1 cellular context compared by ENCODE assay signal in genomic region chr18:13179566-13180113, GRCh38.
TF ChIP-seq lines count a peak whose summit lies in the region.

No MANE protein-coding gene starts in this region.

TF ChIP-seq in HepG2, 621 proteins besides CTCF, POLR2A, EP300 and RAD21 (continued from another document and continues in another):
- TF ChIP-seq, protein P1, sequence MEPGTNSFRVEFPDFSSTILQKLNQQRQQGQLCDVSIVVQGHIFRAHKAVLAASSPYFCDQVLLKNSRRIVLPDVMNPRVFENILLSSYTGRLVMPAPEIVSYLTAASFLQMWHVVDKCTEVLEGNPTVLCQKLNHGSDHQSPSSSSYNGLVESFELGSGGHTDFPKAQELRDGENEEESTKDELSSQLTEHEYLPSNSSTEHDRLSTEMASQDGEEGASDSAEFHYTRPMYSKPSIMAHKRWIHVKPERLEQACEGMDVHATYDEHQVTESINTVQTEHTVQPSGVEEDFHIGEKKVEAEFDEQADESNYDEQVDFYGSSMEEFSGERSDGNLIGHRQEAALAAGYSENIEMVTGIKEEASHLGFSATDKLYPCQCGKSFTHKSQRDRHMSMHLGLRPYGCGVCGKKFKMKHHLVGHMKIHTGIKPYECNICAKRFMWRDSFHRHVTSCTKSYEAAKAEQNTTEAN (CRISPR knock-in tag; conservative IDR thresholded peaks at IDR 0.05), result peak; percentile 88
- TF ChIP-seq NCOR1 (IDR thresholded peaks at IDR 0.05; ENCODE audit: borderline replicate concordance, low read length) (peak; percentile 92), ZNF121 (CRISPR knock-in tag; IDR thresholded peaks at IDR 0.05) (peak; percentile 79), SIN3A (IDR thresholded peaks at IDR 0.05; ENCODE audit: borderline replicate concordance, low read depth, low read length) (no peak), ZNF326 (CRISPR knock-in tag; IDR thresholded peaks at IDR 0.05; ENCODE audit: borderline replicate concordance) (no peak), CREB1 (IDR thresholded peaks at IDR 0.05) (0 out of 2 replicates have a peak, but pooled peaks have one; percentile 17), CREB1 (CRISPR knock-in tag; IDR thresholded peaks at IDR 0.05) (peak; percentile 82), HNF1B (CRISPR knock-in tag; IDR thresholded peaks at IDR 0.05) (peak; percentile 86), SOX5 (CRISPR knock-in tag; IDR thresholded peaks at IDR 0.05; ENCODE audit: borderline replicate concordance) (peak; percentile 76; the same call in 1 of the 2 replicates), ZNF205 (CRISPR knock-in tag; IDR thresholded peaks at IDR 0.05) (peak; percentile 57; the same call in 1 of the 2 replicates), PLSCR1 (CRISPR knock-in tag; IDR thresholded peaks at IDR 0.05; ENCODE audit: borderline replicate concordance) (no peak), ZNF589 (CRISPR knock-in tag; conservative IDR thresholded peaks at IDR 0.05) (peak; percentile 74; the same call in 1 of the 2 replicates), SNRNP70 (IDR thresholded peaks at IDR 0.05; ENCODE audit: low read depth, low read length) (no peak), KLF11 (CRISPR knock-in tag; IDR thresholded peaks at IDR 0.05) (peak; percentile 72; the same call in 1 of the 2 replicates), ZNF451 (CRISPR knock-in tag; IDR thresholded peaks at IDR 0.05) (peak; percentile 78), CENPX (CRISPR knock-in tag; IDR thresholded peaks at IDR 0.05) (no peak), ZNF773 (CRISPR knock-in tag; IDR thresholded peaks at IDR 0.05; ENCODE audit: borderline replicate concordance) (0 out of 2 replicates have a peak, but pooled peaks have one; percentile 57), ELF1 (CRISPR knock-in tag; IDR thresholded peaks at IDR 0.05) (no peak; the same call in 1 of the 2 replicates), PHF8 (CRISPR knock-in tag; IDR thresholded peaks at IDR 0.05) (peak; percentile 24; the same call in 1 of the 2 replicates), ZNF552 (CRISPR knock-in tag; IDR thresholded peaks at IDR 0.05; ENCODE audit: borderline replicate concordance) (no peak), ZNF431 (CRISPR knock-in tag; IDR thresholded peaks at IDR 0.05; ENCODE audit: borderline replicate concordance, low read depth) (peak; percentile 95), ZNF230 (CRISPR knock-in tag; IDR thresholded peaks at IDR 0.05) (no peak), ZFYVE20 (CRISPR knock-in tag; IDR thresholded peaks at IDR 0.05; ENCODE audit: borderline replicate concordance, low read depth) (no peak), PAF1 (CRISPR knock-in tag; IDR thresholded peaks at IDR 0.05) (no peak), ASH2L (IDR thresholded peaks at IDR 0.05; ENCODE audit: insufficient read length, low read depth, low read length) (peak; percentile 89), ZNF747 (CRISPR knock-in tag; IDR thresholded peaks at IDR 0.05; ENCODE audit: borderline replicate concordance) (peak; percentile 80; the same call in 1 of the 2 replicates), PPARG (CRISPR knock-in tag; conservative IDR thresholded peaks at IDR 0.05) (peak; percentile 68), ZBTB34 (CRISPR knock-in tag; IDR thresholded peaks at IDR 0.05) (peak; percentile 70; the same call in 1 of the 2 replicates), ZNF484 (CRISPR knock-in tag; IDR thresholded peaks at IDR 0.05; ENCODE audit: borderline replicate concordance, low read depth) (no peak), MYC (CRISPR knock-in tag; IDR thresholded peaks at IDR 0.05; ENCODE audit: borderline replicate concordance) (peak; percentile 99), ZNF772 (CRISPR knock-in tag; IDR thresholded peaks at IDR 0.05) (peak; percentile 46; the same call in 1 of the 2 replicates), NFATC3 (CRISPR knock-in tag; IDR thresholded peaks at IDR 0.05) (no peak), POGZ (CRISPR knock-in tag; IDR thresholded peaks at IDR 0.05) (peak; percentile 86), SAFB2 (CRISPR knock-in tag; IDR thresholded peaks at IDR 0.05; ENCODE audit: borderline replicate concordance, low read depth) (no peak), ZZZ3 (CRISPR knock-in tag; IDR thresholded peaks at IDR 0.05; ENCODE audit: borderline replicate concordance) (no peak), PITX1 (CRISPR knock-in tag; IDR thresholded peaks at IDR 0.05) (peak; percentile 73; the same call in 1 of the 2 replicates), MIER2 (CRISPR knock-in tag; IDR thresholded peaks at IDR 0.05) (0 out of 2 replicates have a peak, but pooled peaks have one; percentile 23), ZNF615 (CRISPR knock-in tag; IDR thresholded peaks at IDR 0.05; ENCODE audit: borderline replicate concordance) (no peak), GATAD1 (CRISPR knock-in tag; IDR thresholded peaks at IDR 0.05) (peak; percentile 73)
- TF ChIP-seq, protein P2, sequence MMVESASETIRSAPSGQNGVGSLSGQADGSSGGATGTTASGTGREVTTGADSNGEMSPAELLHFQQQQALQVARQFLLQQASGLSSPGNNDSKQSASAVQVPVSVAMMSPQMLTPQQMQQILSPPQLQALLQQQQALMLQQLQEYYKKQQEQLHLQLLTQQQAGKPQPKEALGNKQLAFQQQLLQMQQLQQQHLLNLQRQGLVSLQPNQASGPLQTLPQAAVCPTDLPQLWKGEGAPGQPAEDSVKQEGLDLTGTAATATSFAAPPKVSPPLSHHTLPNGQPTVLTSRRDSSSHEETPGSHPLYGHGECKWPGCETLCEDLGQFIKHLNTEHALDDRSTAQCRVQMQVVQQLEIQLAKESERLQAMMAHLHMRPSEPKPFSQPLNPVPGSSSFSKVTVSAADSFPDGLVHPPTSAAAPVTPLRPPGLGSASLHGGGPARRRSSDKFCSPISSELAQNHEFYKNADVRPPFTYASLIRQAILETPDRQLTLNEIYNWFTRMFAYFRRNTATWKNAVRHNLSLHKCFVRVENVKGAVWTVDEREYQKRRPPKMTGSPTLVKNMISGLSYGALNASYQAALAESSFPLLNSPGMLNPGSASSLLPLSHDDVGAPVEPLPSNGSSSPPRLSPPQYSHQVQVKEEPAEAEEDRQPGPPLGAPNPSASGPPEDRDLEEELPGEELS (CRISPR knock-in tag; IDR thresholded peaks at IDR 0.05), result peak; percentile 82
- TF ChIP-seq, protein P3, sequence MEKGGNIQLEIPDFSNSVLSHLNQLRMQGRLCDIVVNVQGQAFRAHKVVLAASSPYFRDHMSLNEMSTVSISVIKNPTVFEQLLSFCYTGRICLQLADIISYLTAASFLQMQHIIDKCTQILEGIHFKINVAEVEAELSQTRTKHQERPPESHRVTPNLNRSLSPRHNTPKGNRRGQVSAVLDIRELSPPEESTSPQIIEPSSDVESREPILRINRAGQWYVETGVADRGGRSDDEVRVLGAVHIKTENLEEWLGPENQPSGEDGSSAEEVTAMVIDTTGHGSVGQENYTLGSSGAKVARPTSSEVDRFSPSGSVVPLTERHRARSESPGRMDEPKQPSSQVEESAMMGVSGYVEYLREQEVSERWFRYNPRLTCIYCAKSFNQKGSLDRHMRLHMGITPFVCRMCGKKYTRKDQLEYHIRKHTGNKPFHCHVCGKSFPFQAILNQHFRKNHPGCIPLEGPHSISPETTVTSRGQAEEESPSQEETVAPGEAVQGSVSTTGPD (CRISPR knock-in tag; IDR thresholded peaks at IDR 0.05), result no peak
- TF ChIP-seq, protein P4, sequence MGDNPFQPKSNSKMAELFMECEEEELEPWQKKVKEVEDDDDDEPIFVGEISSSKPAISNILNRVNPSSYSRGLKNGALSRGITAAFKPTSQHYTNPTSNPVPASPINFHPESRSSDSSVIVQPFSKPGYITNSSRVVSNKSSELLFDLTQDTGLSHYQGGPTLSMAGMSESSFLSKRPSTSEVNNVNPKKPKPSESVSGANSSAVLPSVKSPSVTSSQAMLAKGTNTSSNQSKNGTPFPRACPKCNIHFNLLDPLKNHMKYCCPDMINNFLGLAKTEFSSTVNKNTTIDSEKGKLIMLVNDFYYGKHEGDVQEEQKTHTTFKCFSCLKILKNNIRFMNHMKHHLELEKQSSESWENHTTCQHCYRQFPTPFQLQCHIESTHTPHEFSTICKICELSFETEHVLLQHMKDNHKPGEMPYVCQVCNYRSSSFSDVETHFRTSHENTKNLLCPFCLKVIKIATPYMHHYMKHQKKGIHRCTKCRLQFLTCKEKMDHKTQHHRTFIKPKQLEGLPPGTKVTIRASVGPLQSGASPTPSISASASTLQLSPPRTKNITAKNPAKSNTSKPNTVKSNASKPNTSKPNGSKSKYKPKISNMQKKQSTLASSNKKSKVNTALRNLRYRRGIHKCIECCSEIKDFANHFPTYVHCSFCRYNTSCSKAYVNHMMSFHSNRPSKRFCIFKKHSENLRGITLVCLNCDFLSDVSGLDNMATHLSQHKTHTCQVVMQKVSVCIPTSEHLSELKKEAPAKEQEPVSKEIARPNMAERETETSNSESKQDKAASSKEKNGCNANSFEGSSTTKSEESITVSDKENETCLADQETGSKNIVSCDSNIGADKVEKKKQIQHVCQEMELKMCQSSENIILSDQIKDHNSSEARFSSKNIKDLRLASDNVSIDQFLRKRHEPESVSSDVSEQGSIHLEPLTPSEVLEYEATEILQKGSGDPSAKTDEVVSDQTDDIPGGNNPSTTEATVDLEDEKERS (CRISPR knock-in tag; IDR thresholded peaks at IDR 0.05), result peak; percentile 73; the same call in 1 of the 2 replicates
- TF ChIP-seq, protein P5, sequence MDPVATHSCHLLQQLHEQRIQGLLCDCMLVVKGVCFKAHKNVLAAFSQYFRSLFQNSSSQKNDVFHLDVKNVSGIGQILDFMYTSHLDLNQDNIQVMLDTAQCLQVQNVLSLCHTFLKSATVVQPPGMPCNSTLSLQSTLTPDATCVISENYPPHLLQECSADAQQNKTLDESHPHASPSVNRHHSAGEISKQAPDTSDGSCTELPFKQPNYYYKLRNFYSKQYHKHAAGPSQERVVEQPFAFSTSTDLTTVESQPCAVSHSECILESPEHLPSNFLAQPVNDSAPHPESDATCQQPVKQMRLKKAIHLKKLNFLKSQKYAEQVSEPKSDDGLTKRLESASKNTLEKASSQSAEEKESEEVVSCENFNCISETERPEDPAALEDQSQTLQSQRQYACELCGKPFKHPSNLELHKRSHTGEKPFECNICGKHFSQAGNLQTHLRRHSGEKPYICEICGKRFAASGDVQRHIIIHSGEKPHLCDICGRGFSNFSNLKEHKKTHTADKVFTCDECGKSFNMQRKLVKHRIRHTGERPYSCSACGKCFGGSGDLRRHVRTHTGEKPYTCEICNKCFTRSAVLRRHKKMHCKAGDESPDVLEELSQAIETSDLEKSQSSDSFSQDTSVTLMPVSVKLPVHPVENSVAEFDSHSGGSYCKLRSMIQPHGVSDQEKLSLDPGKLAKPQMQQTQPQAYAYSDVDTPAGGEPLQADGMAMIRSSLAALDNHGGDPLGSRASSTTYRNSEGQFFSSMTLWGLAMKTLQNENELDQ (CRISPR knock-in tag; IDR thresholded peaks at IDR 0.05; ENCODE audit: borderline replicate concordance), result no peak
- TF ChIP-seq, protein P6, sequence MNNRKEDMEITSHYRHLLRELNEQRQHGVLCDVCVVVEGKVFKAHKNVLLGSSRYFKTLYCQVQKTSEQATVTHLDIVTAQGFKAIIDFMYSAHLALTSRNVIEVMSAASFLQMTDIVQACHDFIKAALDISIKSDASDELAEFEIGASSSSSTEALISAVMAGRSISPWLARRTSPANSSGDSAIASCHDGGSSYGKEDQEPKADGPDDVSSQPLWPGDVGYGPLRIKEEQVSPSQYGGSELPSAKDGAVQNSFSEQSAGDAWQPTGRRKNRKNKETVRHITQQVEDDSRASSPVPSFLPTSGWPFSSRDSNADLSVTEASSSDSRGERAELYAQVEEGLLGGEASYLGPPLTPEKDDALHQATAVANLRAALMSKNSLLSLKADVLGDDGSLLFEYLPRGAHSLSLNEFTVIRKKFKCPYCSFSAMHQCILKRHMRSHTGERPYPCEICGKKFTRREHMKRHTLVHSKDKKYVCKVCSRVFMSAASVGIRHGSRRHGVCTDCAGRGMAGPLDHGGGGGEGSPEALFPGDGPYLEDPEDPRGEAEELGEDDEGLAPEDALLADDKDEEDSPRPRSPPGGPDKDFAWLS (CRISPR knock-in tag; IDR thresholded peaks at IDR 0.05; ENCODE audit: borderline replicate concordance), result no peak
- TF ChIP-seq, protein P7, sequence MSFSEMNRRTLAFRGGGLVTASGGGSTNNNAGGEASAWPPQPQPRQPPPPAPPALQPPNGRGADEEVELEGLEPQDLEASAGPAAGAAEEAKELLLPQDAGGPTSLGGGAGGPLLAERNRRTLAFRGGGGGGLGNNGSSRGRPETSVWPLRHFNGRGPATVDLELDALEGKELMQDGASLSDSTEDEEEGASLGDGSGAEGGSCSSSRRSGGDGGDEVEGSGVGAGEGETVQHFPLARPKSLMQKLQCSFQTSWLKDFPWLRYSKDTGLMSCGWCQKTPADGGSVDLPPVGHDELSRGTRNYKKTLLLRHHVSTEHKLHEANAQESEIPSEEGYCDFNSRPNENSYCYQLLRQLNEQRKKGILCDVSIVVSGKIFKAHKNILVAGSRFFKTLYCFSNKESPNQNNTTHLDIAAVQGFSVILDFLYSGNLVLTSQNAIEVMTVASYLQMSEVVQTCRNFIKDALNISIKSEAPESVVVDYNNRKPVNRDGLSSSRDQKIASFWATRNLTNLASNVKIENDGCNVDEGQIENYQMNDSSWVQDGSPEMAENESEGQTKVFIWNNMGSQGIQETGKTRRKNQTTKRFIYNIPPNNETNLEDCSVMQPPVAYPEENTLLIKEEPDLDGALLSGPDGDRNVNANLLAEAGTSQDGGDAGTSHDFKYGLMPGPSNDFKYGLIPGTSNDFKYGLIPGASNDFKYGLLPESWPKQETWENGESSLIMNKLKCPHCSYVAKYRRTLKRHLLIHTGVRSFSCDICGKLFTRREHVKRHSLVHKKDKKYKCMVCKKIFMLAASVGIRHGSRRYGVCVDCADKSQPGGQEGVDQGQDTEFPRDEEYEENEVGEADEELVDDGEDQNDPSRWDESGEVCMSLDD (CRISPR knock-in tag; IDR thresholded peaks at IDR 0.05; ENCODE audit: borderline replicate concordance), result 0 out of 2 replicates have a peak, but pooled peaks have one; percentile 32
